9 cellular contexts compared by ENCODE assay signal in the genomic region with DNA sequence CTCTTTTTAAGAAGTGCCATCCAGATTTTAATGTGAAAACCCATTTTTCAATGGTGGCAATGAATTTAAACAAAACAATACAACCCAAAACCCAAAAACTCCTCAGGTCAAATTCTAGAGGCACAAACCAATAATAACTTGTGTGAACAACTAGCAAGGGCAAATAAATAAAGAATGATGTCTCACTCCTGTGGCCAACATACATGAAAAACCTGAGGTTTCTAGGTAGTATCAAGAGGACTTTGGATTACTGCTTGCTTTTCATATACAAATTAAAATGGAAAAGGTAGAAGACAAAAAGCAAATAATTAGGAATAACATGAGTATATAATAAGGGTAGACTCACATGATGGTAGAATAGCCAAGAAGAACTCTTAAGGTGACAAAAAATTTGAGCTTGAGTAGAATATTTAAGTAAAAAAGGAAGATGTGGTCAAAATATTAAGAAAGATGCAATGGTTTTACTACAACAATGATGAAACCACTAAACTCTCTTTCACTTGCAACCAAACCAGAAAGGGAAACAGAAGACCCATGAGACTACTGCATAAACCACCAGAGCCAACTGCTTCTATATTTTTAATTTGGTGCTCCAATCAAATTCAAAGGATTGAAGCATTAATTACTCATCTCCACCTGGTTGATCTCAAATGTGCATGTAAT. TPM values are rescaled to one million over a fixed set of nuclear protein-coding genes. Genes with fewer than 3 reads are reported as not detected.
DNase-seq lines count a peak whose midpoint lies in the region; ATAC-seq and TF ChIP-seq lines count a peak whose summit lies in the region.
"Had no signal": no experiment of that assay in that cellular context is flagged by ENCODE, and none has a peak within 500 bp of the region (broad histone marks: within the 10 kb centered on the region; RNA-seq: fewer than 3 reads in every experiment).

No MANE protein-coding gene starts in this region.

- H3K27ac Mint-ChIP-seq in activated CD8-positive, alpha-beta memory T cell treated with anti-CD3 and anti-CD28 coated beads, Interleukin-2, amount 10 ng/mL, durations not matched to agents 7 days and 5 days: peak overlapping the region; percentile 80
- H3K27ac Mint-ChIP-seq in stimulated activated naive B cell treated with anti-CD40 and anti-IgM and Interleukin-4, amounts not matched to agents 10 μg/mL and 1 μg/mL and 100 μg/mL, for 72 hours: no peak overlapping the region

- intact Hi-C loops in breast epithelium (cut with DNase I; ENCODE audit: low total_unique reads): no loop called here

- peaks cover 65% of the 10 kb centered on the region for H3K36me3 Mint-ChIP-seq in activated CD8-positive, alpha-beta memory T cell treated with anti-CD3 and anti-CD28 coated beads, Interleukin-2, amount 10 ng/mL, durations not matched to agents 7 days and 5 days
- peaks cover 32 to 43% of the 10 kb centered on the region in 2 donors for H3K36me3 Mint-ChIP-seq in stimulated activated naive B cell treated with anti-CD40 and anti-IgM and Interleukin-4, amounts not matched to agents 10 μg/mL and 1 μg/mL and 100 μg/mL, for 72 hours

- CTCF ChIA-PET in activated CD8-positive, alpha-beta memory T cell treated with anti-CD3 and anti-CD28 coated beads, Interleukin-2, amount 10 ng/mL, durations not matched to agents 7 days and 5 days (lab: Charles Lee): interaction anchor here (0.6 to 1.7 kb wide), 4 partner anchors 16 to 444 kb away, joined by 3 to 4 read pairs (median 4); no protein-coding TSS in a partner anchor

- no peak overlapping the region for H3K27ac ChIP-seq in breast epithelium
- H3K27ac ChIP-seq: A549 had no signal

- peaks cover 34% of the 10 kb centered on the region for H3K4me1 Mint-ChIP-seq in activated CD8-positive, alpha-beta memory T cell treated with anti-CD3 and anti-CD28 coated beads, Interleukin-2, amount 10 ng/mL, durations not matched to agents 7 days and 5 days
- H3K4me1 Mint-ChIP-seq in stimulated activated naive B cell treated with anti-CD40 and anti-IgM and Interleukin-4, amounts not matched to agents 10 μg/mL and 1 μg/mL and 100 μg/mL, for 72 hours: peaks cover 2 to 18% of the 10 kb centered on the region in 2 donors

- no peak for TF ChIP-seq POLR2A in breast epithelium (IDR thresholded peaks at IDR 0.05)

- no peaks in the 10 kb centered on the region for H3K27me3 ChIP-seq in Loucy (ENCODE audit: insufficient read depth, low read length, poor library complexity, severe bottlenecking)
- no peaks in the 10 kb centered on the region for H3K27me3 ChIP-seq in MG63
- no peaks in the 10 kb centered on the region for H3K27me3 ChIP-seq in breast epithelium

- no peak overlapping the region for H2AFZ ChIP-seq in Loucy (ENCODE audit: low read length)

- no peaks in the 10 kb centered on the region for H4K20me1 ChIP-seq in Loucy (ENCODE audit: insufficient read depth, low read length, poor library complexity, severe bottlenecking)

- peak; percentile 76 for ATAC-seq in activated CD8-positive, alpha-beta memory T cell treated with anti-CD3 and anti-CD28 coated beads, Interleukin-2, amount 10 ng/mL, durations not matched to agents 7 days and 5 days
- peak; percentile 92 for ATAC-seq in HG02852 (IDR thresholded peaks at IDR 0.05; ENCODE audit: unreplicated experiment)
- peak; percentile 53 to 54 for ATAC-seq in stimulated activated naive B cell treated with anti-CD40 and anti-IgM and Interleukin-4, amounts not matched to agents 10 μg/mL and 1 μg/mL and 100 μg/mL, for 72 hours (replicated peaks)
- ATAC-seq: A549 had no signal

- no peaks in the 10 kb centered on the region for H3K9me2 ChIP-seq in Loucy (replicated peaks; ENCODE audit: low read depth, low read length)

- H3F3A ChIP-seq in Loucy (ENCODE audit: low read depth): peaks cover 7% of the 10 kb centered on the region; the same call in 1 of the 2 replicates

- DNase-seq in activated CD8-positive, alpha-beta memory T cell treated with anti-CD3 and anti-CD28 coated beads, Interleukin-2, amount 10 ng/mL, durations not matched to agents 7 days and 5 days: no peak
- no peak for DNase-seq in activated CD8-positive, alpha-beta memory T cell treated with anti-CD3 and anti-CD28 coated beads for 24 hours
- DNase-seq in stimulated activated naive B cell treated with anti-CD40 and anti-IgM and Interleukin-4, amounts not matched to agents 10 μg/mL and 1 μg/mL and 100 μg/mL, for 72 hours: no peak
- DNase-seq in MG63 (no peak), breast epithelium (ENCODE audit: low spot score in 2 of 2) (no peak), mucosa of gallbladder (ENCODE audit: low spot score) (no peak)

- H3K27me3 Mint-ChIP-seq in activated CD8-positive, alpha-beta memory T cell treated with anti-CD3 and anti-CD28 coated beads, Interleukin-2, amount 10 ng/mL, durations not matched to agents 7 days and 5 days: no peaks in the 10 kb centered on the region
- H3K27me3 Mint-ChIP-seq in stimulated activated naive B cell treated with anti-CD40 and anti-IgM and Interleukin-4, amounts not matched to agents 10 μg/mL and 1 μg/mL and 100 μg/mL, for 72 hours: no peaks in the 10 kb centered on the region

- peaks cover 54% of the 10 kb centered on the region for H3K36me3 ChIP-seq in Loucy (ENCODE audit: insufficient read depth, low read length)
- peaks cover 41% of the 10 kb centered on the region for H3K36me3 ChIP-seq in MG63
- no peaks in the 10 kb centered on the region for H3K36me3 ChIP-seq in breast epithelium

- H3K9ac ChIP-seq in Loucy (ENCODE audit: low read depth, low read length, poor library complexity, severe bottlenecking): peak overlapping the region; percentile 55

- H3K79me2 ChIP-seq in Loucy (ENCODE audit: insufficient read depth, low read length): peaks cover 37% of the 10 kb centered on the region

- H3K9me3 ChIP-seq in Loucy (ENCODE audit: insufficient read depth, low read depth, low read length) (no peaks in the 10 kb centered on the region), MG63 (no peaks in the 10 kb centered on the region), breast epithelium (no peaks in the 10 kb centered on the region)
- H3K9me3 ChIP-seq: A549 had no signal

- H3K4me3 ChIP-seq in Loucy (ENCODE audit: low read length, poor library complexity, severe bottlenecking): peak overlapping the region; percentile 50
- H3K4me3 ChIP-seq in MG63: no peak overlapping the region
- H3K4me3 ChIP-seq in breast epithelium: no peak overlapping the region
- H3K4me3 ChIP-seq: A549 had no signal

- H3K9me3 Mint-ChIP-seq in activated CD8-positive, alpha-beta memory T cell treated with anti-CD3 and anti-CD28 coated beads, Interleukin-2, amount 10 ng/mL, durations not matched to agents 7 days and 5 days (ENCODE audit: low read depth): no peaks in the 10 kb centered on the region
- H3K9me3 Mint-ChIP-seq in stimulated activated naive B cell treated with anti-CD40 and anti-IgM and Interleukin-4, amounts not matched to agents 10 μg/mL and 1 μg/mL and 100 μg/mL, for 72 hours: no peaks in the 10 kb centered on the region

- H3K4me1 ChIP-seq in Loucy (ENCODE audit: insufficient read depth, low read length, poor library complexity, severe bottlenecking) (peaks cover 28% of the 10 kb centered on the region), breast epithelium (no peaks in the 10 kb centered on the region)
- H3K4me1 ChIP-seq: A549 had no signal

- peak overlapping the region; percentile 68 for H3K4me2 ChIP-seq in Loucy (ENCODE audit: low read depth, low read length, poor library complexity, severe bottlenecking)
- H3K4me2 ChIP-seq: A549 had no signal

- no peak overlapping the region for H3K4me3 Mint-ChIP-seq in activated CD8-positive, alpha-beta memory T cell treated with anti-CD3 and anti-CD28 coated beads, Interleukin-2, amount 10 ng/mL, durations not matched to agents 7 days and 5 days
- H3K4me3 Mint-ChIP-seq in stimulated activated naive B cell treated with anti-CD40 and anti-IgM and Interleukin-4, amounts not matched to agents 10 μg/mL and 1 μg/mL and 100 μg/mL, for 72 hours: no peak overlapping the region

- TF ChIP-seq CTCF in Loucy (conservative IDR thresholded peaks at IDR 0.05; ENCODE audit: low read length) (no peak), breast epithelium (IDR thresholded peaks at IDR 0.05) (no peak)

RNA-seq across cellular contexts. Expression of a gene that starts 53.5 kb away (rescaled TPM):
- 100 to 1,000 TPM in 1 of 2 experiments, 10 to 100 TPM in 1; 94.0 to 109 TPM for total RNA-seq in activated CD8-positive, alpha-beta memory T cell treated with anti-CD3 and anti-CD28 coated beads, Interleukin-2, amount 10 ng/mL, durations not matched to agents 7 days and 5 days
- total RNA-seq in MG63 (2014; rRNA removed; shearing (Covaris generic); ENCODE audit: low replicate concordance): 107 and 135 TPM in 2 replicates
- total RNA-seq in breast epithelium (100 to 1,000 TPM in 1 of 3 donors, 10 to 100 TPM in 2; 76.4 to 117 (median 86.7) TPM), mucosa of gallbladder (44.6 TPM)

RNA-seq across cellular contexts. Expression of a gene that starts 55.7 kb away (rescaled TPM):
- total RNA-seq in activated CD8-positive, alpha-beta memory T cell treated with anti-CD3 and anti-CD28 coated beads, Interleukin-2, amount 10 ng/mL, durations not matched to agents 7 days and 5 days: 100 to 1,000 TPM; 130 to 159 TPM
- total RNA-seq in MG63 (2014; rRNA removed; shearing (Covaris generic); ENCODE audit: low replicate concordance): 57.0 and 57.1 TPM in 2 replicates
- total RNA-seq in breast epithelium (10 to 100 TPM; 10.9 to 11.8 (median 11.3) TPM), mucosa of gallbladder (10.2 TPM)
